In the genomic region with DNA sequence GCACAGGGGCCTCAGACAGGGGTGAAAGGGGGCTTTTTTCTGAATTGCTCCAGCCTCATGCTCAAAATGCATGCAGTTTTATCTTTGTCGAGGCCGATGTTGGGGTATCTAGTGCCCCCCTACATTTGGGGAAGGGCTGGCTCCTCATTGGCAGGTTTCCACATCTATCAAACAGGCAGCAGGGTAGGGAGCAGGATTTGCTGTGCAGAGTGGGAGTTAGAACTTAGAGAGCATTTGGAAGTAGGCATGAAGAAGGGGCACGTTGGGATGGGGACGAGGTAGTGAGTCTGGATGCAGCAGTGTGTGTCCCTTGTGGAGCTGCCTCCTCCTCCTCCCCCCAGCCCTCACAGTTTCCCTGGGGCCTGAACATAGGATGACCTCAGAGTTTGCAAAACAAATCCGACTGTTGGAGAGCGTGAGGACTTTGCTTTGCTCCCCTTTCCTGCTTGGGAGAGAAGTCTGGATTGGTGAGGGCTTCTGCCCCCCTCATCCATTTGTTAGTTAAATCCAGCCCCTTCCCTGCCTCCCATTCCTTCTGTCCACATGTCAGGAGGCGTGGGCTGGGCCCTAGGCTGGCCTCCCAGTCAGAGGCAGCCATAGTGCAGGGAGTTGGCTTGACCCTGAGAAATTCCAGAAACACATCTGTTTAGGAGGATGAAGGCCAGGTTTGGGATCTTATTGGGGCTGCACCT, we compare ENCODE assay signal across 10 cellular contexts.
DNase-seq lines count a peak whose midpoint lies in the region; ATAC-seq lines count a peak whose summit lies in the region.
"Had no signal": no experiment of that assay in that cellular context is flagged by ENCODE, and none has a peak within 500 bp of the region (broad histone marks: within the 10 kb centered on the region; RNA-seq: fewer than 3 reads in every experiment).

No MANE protein-coding gene starts in this region.

- no peak for ATAC-seq in GM18502 (IDR thresholded peaks at IDR 0.05; ENCODE audit: poor library complexity, unreplicated experiment)

- H3K27ac ChIP-seq in substantia nigra (ENCODE audit: low read depth, low read length, poor library complexity, severe bottlenecking): peak overlapping the region; percentile 94

- DNase-seq in NCI-H1092 treated with DMSO at 0.1 percent for 48 hours (lab: John Stamatoyannopoulos, UW) (peak; percentile 65), NCI-H1092 (lab: John Stamatoyannopoulos, UW) (no peak), amygdala (lab: John Stamatoyannopoulos, UW) (peak in 46 of 56 donors; percentile 12 to 80 (median 54)), iPS-NIHi7 (ENCODE audit: extremely low spot score) (peak; percentile 53), substantia nigra (lab: John Stamatoyannopoulos, UW) (peak in 42 of 49 donors; percentile 26 to 80 (median 56)), cerebellar nuclear complex (lab: John Stamatoyannopoulos, UW) (no peak)
- no peak for DNase-seq in stimulated activated CD4-positive, alpha-beta T cell treated with anti-CD3 and anti-CD28 coated beads, Interleukin-2, amount 100 ng/mL, for 48 hours
- DNase-seq: activated CD4-positive, CD25-positive, alpha-beta regulatory T cell treated with anti-CD3 and anti-CD28 coated beads, Interleukin-2, amount 50 U/mL, for 72 hours; NCI-H2227 treated with DMSO at 0.1 percent for 48 hours had no signal

Comparison
In these comparisons a context has a peak if more than half of its experiments do, and no peak if none do; other contexts are left out.
1. DNase-seq: peak in NCI-H1092 treated with DMSO at 0.1 percent for 48 hours (single experiment), amygdala (46 of 56), iPS-NIHi7 (single experiment) and substantia nigra (42 of 49); none in NCI-H1092 (single experiment), stimulated activated CD4-positive, alpha-beta T cell treated with anti-CD3 and anti-CD28 coated beads, Interleukin-2, amount 100 ng/mL, for 48 hours (0 of 2) and cerebellar nuclear complex (0 of 2).